In the genomic region with DNA sequence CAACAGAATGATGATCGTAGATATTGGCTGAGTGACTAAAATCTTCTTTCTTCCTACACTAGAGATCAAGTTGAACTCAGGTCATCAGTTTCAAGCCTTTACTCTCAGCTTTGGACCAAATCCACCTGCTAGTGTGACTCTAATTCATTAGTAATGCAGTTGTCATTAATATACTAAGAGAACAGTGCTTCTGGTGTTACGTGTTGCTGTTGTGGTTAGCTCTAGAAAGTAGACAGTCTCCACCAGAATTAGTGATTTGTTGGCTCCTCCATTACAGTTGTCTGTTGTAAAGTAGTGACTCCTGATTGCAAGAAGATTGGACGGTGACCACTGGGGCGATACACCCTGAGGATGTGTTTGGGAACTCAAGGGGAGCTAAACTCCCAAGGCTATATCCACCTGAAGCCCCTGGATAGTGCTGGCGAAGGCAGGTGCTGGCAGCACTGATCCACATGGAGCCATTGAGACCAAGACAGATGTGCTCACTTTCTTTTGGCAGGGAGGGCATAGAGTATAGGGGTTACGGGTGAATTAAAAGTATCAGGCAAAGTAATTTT, we compare ENCODE assay signal across 1 cellular context.
TF ChIP-seq lines count a peak whose summit lies in the region.

No MANE protein-coding gene starts in this region.

TF ChIP-seq in GM12878, 131 proteins besides CTCF, POLR2A, EP300 and RAD21 (continues in another document):
- TF ChIP-seq PAX8 (IDR thresholded peaks at IDR 0.05) (no peak), FOXK2 (IDR thresholded peaks at IDR 0.05) (no peak), SPI1 (IDR thresholded peaks at IDR 0.05; ENCODE audit: borderline replicate concordance, insufficient read depth, low read depth, low read length) (no peak), IKZF2 (IDR thresholded peaks at IDR 0.05) (no peak), ATF7 (IDR thresholded peaks at IDR 0.05; ENCODE audit: low read depth) (no peak), ASH2L (IDR thresholded peaks at IDR 0.05; ENCODE audit: borderline replicate concordance, low read depth) (no peak), CREB1 (IDR thresholded peaks at IDR 0.05; ENCODE audit: low read depth) (no peak), ZNF622 (IDR thresholded peaks at IDR 0.05) (no peak), CHD4 (IDR thresholded peaks at IDR 0.05) (no peak), RUNX3 (IDR thresholded peaks at IDR 0.05; ENCODE audit: low read length) (peak; percentile 82), HCFC1 (IDR thresholded peaks at IDR 0.05; ENCODE audit: low read length) (no peak), IKZF1 (conservative IDR thresholded peaks at IDR 0.05) (0 out of 2 replicates have a peak, but pooled peaks have one; percentile 26), ZNF217 (IDR thresholded peaks at IDR 0.05) (no peak), NFYA (IDR thresholded peaks at IDR 0.05; ENCODE audit: borderline replicate concordance, low read depth, low read length) (no peak), TCF12 (IDR thresholded peaks at IDR 0.05; ENCODE audit: low read depth, low read length) (0 out of 2 replicates have a peak, but pooled peaks have one; percentile 31), EGR1 (IDR thresholded peaks at IDR 0.05; ENCODE audit: borderline replicate concordance in 1 of 2, low read depth in 2 of 2, low read length in 2 of 2) (no peak), POU2F2 (IDR thresholded peaks at IDR 0.05; ENCODE audit: borderline replicate concordance, low read depth, low read length) (no peak), RELA (IDR thresholded peaks at IDR 0.05; ENCODE audit: borderline replicate concordance, partially characterized antibody) (no peak), NR2C1 (IDR thresholded peaks at IDR 0.05) (no peak), NFIC (IDR thresholded peaks at IDR 0.05; ENCODE audit: low read depth, low read length) (peak; percentile 12; the same call in 1 of the 2 replicates), ZZZ3 (IDR thresholded peaks at IDR 0.05; ENCODE audit: control insufficient read depth, insufficient read length, low read depth) (no peak), PML (IDR thresholded peaks at IDR 0.05; ENCODE audit: low read length) (no peak), JUND (IDR thresholded peaks at IDR 0.05; ENCODE audit: low read depth, low read length) (no peak), ZBED1 (IDR thresholded peaks at IDR 0.05; ENCODE audit: borderline replicate concordance) (peak; percentile 28; the same call in 1 of the 2 replicates), GABPA (IDR thresholded peaks at IDR 0.05; ENCODE audit: low read depth) (no peak), RB1 (IDR thresholded peaks at IDR 0.05; ENCODE audit: borderline replicate concordance) (no peak), POLR2AphosphoS5 (IDR thresholded peaks at IDR 0.05; ENCODE audit: low read length) (peak; percentile 46), MTA3 (IDR thresholded peaks at IDR 0.05; ENCODE audit: borderline replicate concordance, low read length) (no peak; the same call in 1 of the 2 replicates), PAX5 (IDR thresholded peaks at IDR 0.05; ENCODE audit: borderline replicate concordance, low read depth, low read length) (no peak)
- TF ChIP-seq, protein P1, sequence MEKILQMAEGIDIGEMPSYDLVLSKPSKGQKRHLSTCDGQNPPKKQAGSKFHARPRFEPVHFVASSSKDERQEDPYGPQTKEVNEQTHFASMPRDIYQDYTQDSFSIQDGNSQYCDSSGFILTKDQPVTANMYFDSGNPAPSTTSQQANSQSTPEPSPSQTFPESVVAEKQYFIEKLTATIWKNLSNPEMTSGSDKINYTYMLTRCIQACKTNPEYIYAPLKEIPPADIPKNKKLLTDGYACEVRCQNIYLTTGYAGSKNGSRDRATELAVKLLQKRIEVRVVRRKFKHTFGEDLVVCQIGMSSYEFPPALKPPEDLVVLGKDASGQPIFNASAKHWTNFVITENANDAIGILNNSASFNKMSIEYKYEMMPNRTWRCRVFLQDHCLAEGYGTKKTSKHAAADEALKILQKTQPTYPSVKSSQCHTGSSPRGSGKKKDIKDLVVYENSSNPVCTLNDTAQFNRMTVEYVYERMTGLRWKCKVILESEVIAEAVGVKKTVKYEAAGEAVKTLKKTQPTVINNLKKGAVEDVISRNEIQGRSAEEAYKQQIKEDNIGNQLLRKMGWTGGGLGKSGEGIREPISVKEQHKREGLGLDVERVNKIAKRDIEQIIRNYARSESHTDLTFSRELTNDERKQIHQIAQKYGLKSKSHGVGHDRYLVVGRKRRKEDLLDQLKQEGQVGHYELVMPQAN (conservative IDR thresholded peaks at IDR 0.05) = no peak
- TF ChIP-seq, protein P2, sequence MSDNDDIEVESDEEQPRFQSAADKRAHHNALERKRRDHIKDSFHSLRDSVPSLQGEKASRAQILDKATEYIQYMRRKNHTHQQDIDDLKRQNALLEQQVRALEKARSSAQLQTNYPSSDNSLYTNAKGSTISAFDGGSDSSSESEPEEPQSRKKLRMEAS (IDR thresholded peaks at IDR 0.05; ENCODE audit: low read depth, low read length) = no peak
- TF ChIP-seq, protein P3, sequence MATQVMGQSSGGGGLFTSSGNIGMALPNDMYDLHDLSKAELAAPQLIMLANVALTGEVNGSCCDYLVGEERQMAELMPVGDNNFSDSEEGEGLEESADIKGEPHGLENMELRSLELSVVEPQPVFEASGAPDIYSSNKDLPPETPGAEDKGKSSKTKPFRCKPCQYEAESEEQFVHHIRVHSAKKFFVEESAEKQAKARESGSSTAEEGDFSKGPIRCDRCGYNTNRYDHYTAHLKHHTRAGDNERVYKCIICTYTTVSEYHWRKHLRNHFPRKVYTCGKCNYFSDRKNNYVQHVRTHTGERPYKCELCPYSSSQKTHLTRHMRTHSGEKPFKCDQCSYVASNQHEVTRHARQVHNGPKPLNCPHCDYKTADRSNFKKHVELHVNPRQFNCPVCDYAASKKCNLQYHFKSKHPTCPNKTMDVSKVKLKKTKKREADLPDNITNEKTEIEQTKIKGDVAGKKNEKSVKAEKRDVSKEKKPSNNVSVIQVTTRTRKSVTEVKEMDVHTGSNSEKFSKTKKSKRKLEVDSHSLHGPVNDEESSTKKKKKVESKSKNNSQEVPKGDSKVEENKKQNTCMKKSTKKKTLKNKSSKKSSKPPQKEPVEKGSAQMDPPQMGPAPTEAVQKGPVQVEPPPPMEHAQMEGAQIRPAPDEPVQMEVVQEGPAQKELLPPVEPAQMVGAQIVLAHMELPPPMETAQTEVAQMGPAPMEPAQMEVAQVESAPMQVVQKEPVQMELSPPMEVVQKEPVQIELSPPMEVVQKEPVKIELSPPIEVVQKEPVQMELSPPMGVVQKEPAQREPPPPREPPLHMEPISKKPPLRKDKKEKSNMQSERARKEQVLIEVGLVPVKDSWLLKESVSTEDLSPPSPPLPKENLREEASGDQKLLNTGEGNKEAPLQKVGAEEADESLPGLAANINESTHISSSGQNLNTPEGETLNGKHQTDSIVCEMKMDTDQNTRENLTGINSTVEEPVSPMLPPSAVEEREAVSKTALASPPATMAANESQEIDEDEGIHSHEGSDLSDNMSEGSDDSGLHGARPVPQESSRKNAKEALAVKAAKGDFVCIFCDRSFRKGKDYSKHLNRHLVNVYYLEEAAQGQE (IDR thresholded peaks at IDR 0.05; ENCODE audit: low read depth, low read length) = no peak
- TF ChIP-seq, protein P4, sequence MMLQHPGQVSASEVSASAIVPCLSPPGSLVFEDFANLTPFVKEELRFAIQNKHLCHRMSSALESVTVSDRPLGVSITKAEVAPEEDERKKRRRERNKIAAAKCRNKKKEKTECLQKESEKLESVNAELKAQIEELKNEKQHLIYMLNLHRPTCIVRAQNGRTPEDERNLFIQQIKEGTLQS (IDR thresholded peaks at IDR 0.05; ENCODE audit: borderline replicate concordance, extremely low read depth, low read depth, low read length) = no peak
- TF ChIP-seq, protein P5, sequence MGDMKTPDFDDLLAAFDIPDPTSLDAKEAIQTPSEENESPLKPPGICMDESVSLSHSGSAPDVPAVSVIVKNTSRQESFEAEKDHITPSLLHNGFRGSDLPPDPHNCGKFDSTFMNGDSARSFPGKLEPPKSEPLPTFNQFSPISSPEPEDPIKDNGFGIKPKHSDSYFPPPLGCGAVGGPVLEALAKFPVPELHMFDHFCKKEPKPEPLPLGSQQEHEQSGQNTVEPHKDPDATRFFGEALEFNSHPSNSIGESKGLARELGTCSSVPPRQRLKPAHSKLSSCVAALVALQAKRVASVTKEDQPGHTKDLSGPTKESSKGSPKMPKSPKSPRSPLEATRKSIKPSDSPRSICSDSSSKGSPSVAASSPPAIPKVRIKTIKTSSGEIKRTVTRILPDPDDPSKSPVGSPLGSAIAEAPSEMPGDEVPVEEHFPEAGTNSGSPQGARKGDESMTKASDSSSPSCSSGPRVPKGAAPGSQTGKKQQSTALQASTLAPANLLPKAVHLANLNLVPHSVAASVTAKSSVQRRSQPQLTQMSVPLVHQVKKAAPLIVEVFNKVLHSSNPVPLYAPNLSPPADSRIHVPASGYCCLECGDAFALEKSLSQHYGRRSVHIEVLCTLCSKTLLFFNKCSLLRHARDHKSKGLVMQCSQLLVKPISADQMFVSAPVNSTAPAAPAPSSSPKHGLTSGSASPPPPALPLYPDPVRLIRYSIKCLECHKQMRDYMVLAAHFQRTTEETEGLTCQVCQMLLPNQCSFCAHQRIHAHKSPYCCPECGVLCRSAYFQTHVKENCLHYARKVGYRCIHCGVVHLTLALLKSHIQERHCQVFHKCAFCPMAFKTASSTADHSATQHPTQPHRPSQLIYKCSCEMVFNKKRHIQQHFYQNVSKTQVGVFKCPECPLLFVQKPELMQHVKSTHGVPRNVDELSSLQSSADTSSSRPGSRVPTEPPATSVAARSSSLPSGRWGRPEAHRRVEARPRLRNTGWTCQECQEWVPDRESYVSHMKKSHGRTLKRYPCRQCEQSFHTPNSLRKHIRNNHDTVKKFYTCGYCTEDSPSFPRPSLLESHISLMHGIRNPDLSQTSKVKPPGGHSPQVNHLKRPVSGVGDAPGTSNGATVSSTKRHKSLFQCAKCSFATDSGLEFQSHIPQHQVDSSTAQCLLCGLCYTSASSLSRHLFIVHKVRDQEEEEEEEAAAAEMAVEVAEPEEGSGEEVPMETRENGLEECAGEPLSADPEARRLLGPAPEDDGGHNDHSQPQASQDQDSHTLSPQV (IDR thresholded peaks at IDR 0.05) = no peak
- TF ChIP-seq, protein P6, sequence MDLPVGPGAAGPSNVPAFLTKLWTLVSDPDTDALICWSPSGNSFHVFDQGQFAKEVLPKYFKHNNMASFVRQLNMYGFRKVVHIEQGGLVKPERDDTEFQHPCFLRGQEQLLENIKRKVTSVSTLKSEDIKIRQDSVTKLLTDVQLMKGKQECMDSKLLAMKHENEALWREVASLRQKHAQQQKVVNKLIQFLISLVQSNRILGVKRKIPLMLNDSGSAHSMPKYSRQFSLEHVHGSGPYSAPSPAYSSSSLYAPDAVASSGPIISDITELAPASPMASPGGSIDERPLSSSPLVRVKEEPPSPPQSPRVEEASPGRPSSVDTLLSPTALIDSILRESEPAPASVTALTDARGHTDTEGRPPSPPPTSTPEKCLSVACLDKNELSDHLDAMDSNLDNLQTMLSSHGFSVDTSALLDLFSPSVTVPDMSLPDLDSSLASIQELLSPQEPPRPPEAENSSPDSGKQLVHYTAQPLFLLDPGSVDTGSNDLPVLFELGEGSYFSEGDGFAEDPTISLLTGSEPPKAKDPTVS (IDR thresholded peaks at IDR 0.05; ENCODE audit: low read depth, low read length) = no peak
- TF ChIP-seq, protein P7, sequence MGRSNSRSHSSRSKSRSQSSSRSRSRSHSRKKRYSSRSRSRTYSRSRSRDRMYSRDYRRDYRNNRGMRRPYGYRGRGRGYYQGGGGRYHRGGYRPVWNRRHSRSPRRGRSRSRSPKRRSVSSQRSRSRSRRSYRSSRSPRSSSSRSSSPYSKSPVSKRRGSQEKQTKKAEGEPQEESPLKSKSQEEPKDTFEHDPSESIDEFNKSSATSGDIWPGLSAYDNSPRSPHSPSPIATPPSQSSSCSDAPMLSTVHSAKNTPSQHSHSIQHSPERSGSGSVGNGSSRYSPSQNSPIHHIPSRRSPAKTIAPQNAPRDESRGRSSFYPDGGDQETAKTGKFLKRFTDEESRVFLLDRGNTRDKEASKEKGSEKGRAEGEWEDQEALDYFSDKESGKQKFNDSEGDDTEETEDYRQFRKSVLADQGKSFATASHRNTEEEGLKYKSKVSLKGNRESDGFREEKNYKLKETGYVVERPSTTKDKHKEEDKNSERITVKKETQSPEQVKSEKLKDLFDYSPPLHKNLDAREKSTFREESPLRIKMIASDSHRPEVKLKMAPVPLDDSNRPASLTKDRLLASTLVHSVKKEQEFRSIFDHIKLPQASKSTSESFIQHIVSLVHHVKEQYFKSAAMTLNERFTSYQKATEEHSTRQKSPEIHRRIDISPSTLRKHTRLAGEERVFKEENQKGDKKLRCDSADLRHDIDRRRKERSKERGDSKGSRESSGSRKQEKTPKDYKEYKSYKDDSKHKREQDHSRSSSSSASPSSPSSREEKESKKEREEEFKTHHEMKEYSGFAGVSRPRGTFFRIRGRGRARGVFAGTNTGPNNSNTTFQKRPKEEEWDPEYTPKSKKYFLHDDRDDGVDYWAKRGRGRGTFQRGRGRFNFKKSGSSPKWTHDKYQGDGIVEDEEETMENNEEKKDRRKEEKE (IDR thresholded peaks at IDR 0.05) = no peak
- TF ChIP-seq, protein P8, sequence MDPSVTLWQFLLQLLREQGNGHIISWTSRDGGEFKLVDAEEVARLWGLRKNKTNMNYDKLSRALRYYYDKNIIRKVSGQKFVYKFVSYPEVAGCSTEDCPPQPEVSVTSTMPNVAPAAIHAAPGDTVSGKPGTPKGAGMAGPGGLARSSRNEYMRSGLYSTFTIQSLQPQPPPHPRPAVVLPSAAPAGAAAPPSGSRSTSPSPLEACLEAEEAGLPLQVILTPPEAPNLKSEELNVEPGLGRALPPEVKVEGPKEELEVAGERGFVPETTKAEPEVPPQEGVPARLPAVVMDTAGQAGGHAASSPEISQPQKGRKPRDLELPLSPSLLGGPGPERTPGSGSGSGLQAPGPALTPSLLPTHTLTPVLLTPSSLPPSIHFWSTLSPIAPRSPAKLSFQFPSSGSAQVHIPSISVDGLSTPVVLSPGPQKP (IDR thresholded peaks at IDR 0.05; ENCODE audit: low read depth, low read length) = no peak
- TF ChIP-seq, protein P9, sequence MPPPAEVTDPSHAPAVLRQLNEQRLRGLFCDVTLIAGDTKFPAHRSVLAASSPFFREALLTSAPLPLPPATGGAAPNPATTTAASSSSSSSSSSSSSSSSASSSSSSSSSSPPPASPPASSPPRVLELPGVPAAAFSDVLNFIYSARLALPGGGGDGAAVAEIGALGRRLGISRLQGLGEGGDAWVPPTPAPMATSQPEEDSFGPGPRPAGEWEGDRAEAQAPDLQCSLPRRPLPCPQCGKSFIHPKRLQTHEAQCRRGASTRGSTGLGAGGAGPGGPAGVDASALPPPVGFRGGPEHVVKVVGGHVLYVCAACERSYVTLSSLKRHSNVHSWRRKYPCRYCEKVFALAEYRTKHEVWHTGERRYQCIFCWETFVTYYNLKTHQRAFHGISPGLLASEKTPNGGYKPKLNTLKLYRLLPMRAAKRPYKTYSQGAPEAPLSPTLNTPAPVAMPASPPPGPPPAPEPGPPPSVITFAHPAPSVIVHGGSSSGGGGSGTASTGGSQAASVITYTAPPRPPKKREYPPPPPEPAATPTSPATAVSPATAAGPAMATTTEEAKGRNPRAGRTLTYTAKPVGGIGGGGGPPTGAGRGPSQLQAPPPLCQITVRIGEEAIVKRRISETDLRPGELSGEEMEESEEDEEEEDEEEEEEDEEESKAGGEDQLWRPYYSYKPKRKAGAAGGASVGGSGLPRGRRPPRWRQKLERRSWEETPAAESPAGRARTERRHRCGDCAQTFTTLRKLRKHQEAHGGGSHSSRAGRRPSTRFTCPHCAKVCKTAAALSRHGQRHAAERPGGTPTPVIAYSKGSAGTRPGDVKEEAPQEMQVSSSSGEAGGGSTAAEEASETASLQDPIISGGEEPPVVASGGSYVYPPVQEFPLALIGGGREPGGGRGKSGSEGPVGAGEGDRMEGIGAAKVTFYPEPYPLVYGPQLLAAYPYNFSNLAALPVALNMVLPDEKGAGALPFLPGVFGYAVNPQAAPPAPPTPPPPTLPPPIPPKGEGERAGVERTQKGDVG (CRISPR knock-in tag; IDR thresholded peaks at IDR 0.05) = no peak
